ENCODE assay signal across 14 cellular contexts in genomic region chr5:122110990-122111389, GRCh38. TPM values are rescaled to one million over a fixed set of nuclear protein-coding genes. Genes with fewer than 3 reads are reported as not detected.
"Had no signal": no experiment of that assay in that cellular context is flagged by ENCODE, and none has a peak within 500 bp of the region (broad histone marks: within the 10 kb centered on the region; RNA-seq: fewer than 3 reads in every experiment).

No MANE protein-coding gene starts in this region.

- DNase-seq: activated CD4-positive, alpha-beta T cell treated with anti-CD3 and anti-CD28 coated beads for 1 hour; activated CD4-positive, alpha-beta T cell treated with anti-CD3 and anti-CD28 coated beads, Interleukin-2, amount 50 U/mL, for 4 hours; activated naive CD4-positive, alpha-beta T cell treated with Interleukin-2 at 50 U/mL for 16 hours; activated naive CD8-positive, alpha-beta T cell treated with anti-CD3 and anti-CD28 coated beads, Interleukin-2, amount 50 U/mL, for 24 hours; activated T-cell treated with anti-CD3 and anti-CD28 coated beads for 4 hours; aorta; endodermal cell; ovary; stimulated activated CD4-positive, alpha-beta T cell treated with anti-CD3 and anti-CD28 coated beads, Interleukin-15, amount 100 ng/mL, for 24 hours; stimulated activated CD4-positive, alpha-beta T cell treated with anti-CD3 and anti-CD28 coated beads, Interleukin-4, amount 100 ng/mL, for 1 hour; stimulated activated naive B cell treated with anti-CD40 and anti-IgM and Interleukin-4, amounts not matched to agents 10 μg/mL and 1 μg/mL and 100 μg/mL, for 72 hours; T-helper 1 cell had no signal

- H3K36me3 ChIP-seq: ovary, tibial nerve had no signal

- H3K9me3 ChIP-seq: ovary, tibial nerve had no signal

- H3K27me3 ChIP-seq: ovary, tibial nerve had no signal

- H3K4me3 ChIP-seq: ovary, tibial nerve had no signal

- H3K4me1 ChIP-seq: tibial nerve had no signal

- H3K27ac ChIP-seq: ovary, tibial nerve had no signal

RNA-seq across cellular contexts. Expression of gene ZNF474, which starts 18.4 kb away (rescaled TPM):
- polyA plus RNA-seq: neural cell had no signal
